Comparison of ENCODE assay signal across 1 cellular context in genomic region chr16:75452464-75453190, GRCh38.
A peak's percentile ranks its signal among the peaks of the same experiment; 100 is the strongest.
TF ChIP-seq lines count a peak whose summit lies in the region.

No MANE protein-coding gene starts in this region.

TF ChIP-seq in HepG2, 621 proteins besides CTCF, POLR2A, EP300 and RAD21 (continues in another document):
- TF ChIP-seq ZNF503 (CRISPR knock-in tag; IDR thresholded peaks at IDR 0.05) (0 out of 2 replicates have a peak, but pooled peaks have one; percentile 28), NBN (conservative IDR thresholded peaks at IDR 0.05) (no peak), POGZ (CRISPR knock-in tag; IDR thresholded peaks at IDR 0.05) (peak; percentile 31; the same call in 1 of the 2 replicates), ZNF362 (CRISPR knock-in tag; IDR thresholded peaks at IDR 0.05; ENCODE audit: borderline replicate concordance) (peak; percentile 19; the same call in 1 of the 2 replicates), TBX3 (IDR thresholded peaks at IDR 0.05; ENCODE audit: borderline replicate concordance) (no peak), ZNF18 (CRISPR knock-in tag; IDR thresholded peaks at IDR 0.05; ENCODE audit: insufficient replicate concordance) (no peak), U2AF2 (IDR thresholded peaks at IDR 0.05; ENCODE audit: low read depth, low read length) (no peak), CBFB (CRISPR knock-in tag; IDR thresholded peaks at IDR 0.05) (no peak), ZNF660 (CRISPR knock-in tag; IDR thresholded peaks at IDR 0.05; ENCODE audit: borderline replicate concordance, low read depth) (no peak), MAFK (conservative IDR thresholded peaks at IDR 0.05 in 1 of 2, IDR thresholded peaks at IDR 0.05 in 1 of 2; ENCODE audit: low read length in 2 of 2) (no peak), BCL3 (CRISPR knock-in tag; IDR thresholded peaks at IDR 0.05) (no peak), ZNF691 (CRISPR knock-in tag; IDR thresholded peaks at IDR 0.05; ENCODE audit: borderline replicate concordance, low read depth) (no peak), KLF15 (CRISPR knock-in tag; IDR thresholded peaks at IDR 0.05; ENCODE audit: borderline replicate concordance) (no peak), FOXM1 (CRISPR knock-in tag; IDR thresholded peaks at IDR 0.05) (no peak), MXI1 (IDR thresholded peaks at IDR 0.05; ENCODE audit: borderline replicate concordance, low read depth, low read length) (no peak), ZNF121 (CRISPR knock-in tag; IDR thresholded peaks at IDR 0.05) (peak; percentile 85), ZBTB43 (CRISPR knock-in tag; conservative IDR thresholded peaks at IDR 0.05) (0 out of 2 replicates have a peak, but pooled peaks have one; percentile 47), ATF1 (CRISPR knock-in tag; IDR thresholded peaks at IDR 0.05) (no peak), AKNA (CRISPR knock-in tag; IDR thresholded peaks at IDR 0.05; ENCODE audit: borderline replicate concordance) (0 out of 2 replicates have a peak, but pooled peaks have one; percentile 26), ZGPAT (CRISPR knock-in tag; IDR thresholded peaks at IDR 0.05) (0 out of 2 replicates have a peak, but pooled peaks have one; percentile 18), FOXJ3 (CRISPR knock-in tag; IDR thresholded peaks at IDR 0.05; ENCODE audit: borderline replicate concordance) (peak; percentile 49; the same call in 1 of the 2 replicates), XBP1 (CRISPR knock-in tag; IDR thresholded peaks at IDR 0.05) (peak; percentile 72; the same call in 1 of the 2 replicates), JUN (CRISPR knock-in tag; IDR thresholded peaks at IDR 0.05) (no peak), KAT2B (IDR thresholded peaks at IDR 0.05; ENCODE audit: borderline replicate concordance, low read depth, low read length) (no peak), SALL2 (CRISPR knock-in tag; IDR thresholded peaks at IDR 0.05) (peak; percentile 46; the same call in 1 of the 2 replicates), ZNF101 (CRISPR knock-in tag; IDR thresholded peaks at IDR 0.05; ENCODE audit: borderline replicate concordance, low read depth) (no peak), NFIB (CRISPR knock-in tag; IDR thresholded peaks at IDR 0.05; ENCODE audit: borderline replicate concordance) (no peak), HOMEZ (CRISPR knock-in tag; IDR thresholded peaks at IDR 0.05; ENCODE audit: low read depth) (peak; percentile 18; the same call in 1 of the 2 replicates), HNRNPLL (IDR thresholded peaks at IDR 0.05; ENCODE audit: low read depth, low read length, poor library complexity, severe bottlenecking) (no peak), ZNF264 (CRISPR knock-in tag; IDR thresholded peaks at IDR 0.05) (0 out of 2 replicates have a peak, but pooled peaks have one; percentile 26), ZNF205 (CRISPR knock-in tag; IDR thresholded peaks at IDR 0.05) (no peak), MXD3 (CRISPR knock-in tag; IDR thresholded peaks at IDR 0.05) (no peak), BCL6 (CRISPR knock-in tag; IDR thresholded peaks at IDR 0.05) (no peak), CREB3 (CRISPR knock-in tag; IDR thresholded peaks at IDR 0.05) (0 out of 2 replicates have a peak, but pooled peaks have one; percentile 35), MED1 (CRISPR knock-in tag; IDR thresholded peaks at IDR 0.05) (0 out of 2 replicates have a peak, but pooled peaks have one; percentile 17), POGK (CRISPR knock-in tag; conservative IDR thresholded peaks at IDR 0.05) (no peak), EZH2 (conservative IDR thresholded peaks at IDR 0.05; ENCODE audit: low read depth, low read length) (no peak), ADNP (CRISPR knock-in tag; IDR thresholded peaks at IDR 0.05) (no peak), ZBTB8A (CRISPR knock-in tag; IDR thresholded peaks at IDR 0.05; ENCODE audit: borderline replicate concordance, low read depth) (no peak), GABPB1 (CRISPR knock-in tag; IDR thresholded peaks at IDR 0.05) (0 out of 2 replicates have a peak, but pooled peaks have one; percentile 7)
